In genomic region chr3:14429689-14430452, GRCh38 we compare ENCODE assay signal across 1 cellular context.
TF ChIP-seq lines count a peak whose summit lies in the region.

No MANE protein-coding gene starts in this region.

TF ChIP-seq in K562, 482 proteins besides CTCF, POLR2A, EP300 and RAD21 (continued from another document and continues in another):
- TF ChIP-seq THRA (IDR thresholded peaks at IDR 0.05): no peak
- TF ChIP-seq BCLAF1 (IDR thresholded peaks at IDR 0.05; ENCODE audit: borderline replicate concordance in 1 of 2, control insufficient read depth in 1 of 2, low read depth in 2 of 2, low read length in 1 of 2): no peak
- peak; percentile 40; the same call in 1 of the 2 replicates for TF ChIP-seq DMBX1 (CRISPR knock-in tag; IDR thresholded peaks at IDR 0.05; ENCODE audit: borderline replicate concordance)
- TF ChIP-seq TAF15 (IDR thresholded peaks at IDR 0.05; ENCODE audit: low read depth, low read length): no peak
- no peak for TF ChIP-seq BCL6 (CRISPR knock-in tag; IDR thresholded peaks at IDR 0.05)
- no peak for TF ChIP-seq ATF2 (CRISPR knock-in tag; IDR thresholded peaks at IDR 0.05)
- no peak for TF ChIP-seq ZFP91 (CRISPR knock-in tag; IDR thresholded peaks at IDR 0.05)
- TF ChIP-seq ZNF318 (IDR thresholded peaks at IDR 0.05; ENCODE audit: borderline replicate concordance in 1 of 2, low read depth in 1 of 2): no peak
- no peak for TF ChIP-seq SMARCA5 (IDR thresholded peaks at IDR 0.05)
- TF ChIP-seq SIN3B (IDR thresholded peaks at IDR 0.05; ENCODE audit: low read depth): no peak
- no peak for TF ChIP-seq CAMTA2 (CRISPR knock-in tag; conservative IDR thresholded peaks at IDR 0.05)
- no peak for TF ChIP-seq PREB (CRISPR knock-in tag; IDR thresholded peaks at IDR 0.05)
- TF ChIP-seq CXXC5 (CRISPR knock-in tag; IDR thresholded peaks at IDR 0.05): no peak
- TF ChIP-seq RFX5 (IDR thresholded peaks at IDR 0.05; ENCODE audit: low read depth, low read length): no peak
- TF ChIP-seq GTF2B (IDR thresholded peaks at IDR 0.05; ENCODE audit: extremely low read depth, insufficient read length): no peak
- TF ChIP-seq ZBTB2 (IDR thresholded peaks at IDR 0.05): no peak
- no peak for TF ChIP-seq ZNF445 (CRISPR knock-in tag; IDR thresholded peaks at IDR 0.05; ENCODE audit: low read depth)
- no peak for TF ChIP-seq ZNF134 (CRISPR knock-in tag; conservative IDR thresholded peaks at IDR 0.05)
- TF ChIP-seq POLR3A (IDR thresholded peaks at IDR 0.05; ENCODE audit: borderline replicate concordance, extremely low read depth, insufficient read depth, insufficient read length): no peak
- no peak for TF ChIP-seq MEF2A (IDR thresholded peaks at IDR 0.05; ENCODE audit: control insufficient read depth, low read depth, low read length)
- no peak for TF ChIP-seq ARNT (IDR thresholded peaks at IDR 0.05)
- peak; percentile 72 for TF ChIP-seq BCOR (IDR thresholded peaks at IDR 0.05)
- no peak for TF ChIP-seq ZBTB9 (CRISPR knock-in tag; IDR thresholded peaks at IDR 0.05)
- TF ChIP-seq POLR2H (tag; IDR thresholded peaks at IDR 0.05; ENCODE audit: low read depth): no peak
- TF ChIP-seq PML (IDR thresholded peaks at IDR 0.05; ENCODE audit: low read length): no peak
- TF ChIP-seq ZNF740 (CRISPR knock-in tag; IDR thresholded peaks at IDR 0.05): no peak
- TF ChIP-seq ZNF740 (tag; IDR thresholded peaks at IDR 0.05): 0 out of 4 replicates have a peak, but pooled peaks of 1 of the 2 experiments have one; percentile 3
- no peak for TF ChIP-seq OTX1 (CRISPR knock-in tag; IDR thresholded peaks at IDR 0.05)
- no peak for TF ChIP-seq MEF2D (tag; conservative IDR thresholded peaks at IDR 0.05; ENCODE audit: low read depth)
- TF ChIP-seq KDM4B (IDR thresholded peaks at IDR 0.05; ENCODE audit: borderline replicate concordance in 2 of 2, low read depth in 1 of 2): no peak
- TF ChIP-seq ZKSCAN3 (CRISPR knock-in tag; IDR thresholded peaks at IDR 0.05): no peak
- TF ChIP-seq PKNOX1 (IDR thresholded peaks at IDR 0.05): peak; percentile 49; the same call in 1 of the 2 replicates
- TF ChIP-seq ZNF584 (CRISPR knock-in tag; IDR thresholded peaks at IDR 0.05; ENCODE audit: low read depth): no peak
